In the genomic region with DNA sequence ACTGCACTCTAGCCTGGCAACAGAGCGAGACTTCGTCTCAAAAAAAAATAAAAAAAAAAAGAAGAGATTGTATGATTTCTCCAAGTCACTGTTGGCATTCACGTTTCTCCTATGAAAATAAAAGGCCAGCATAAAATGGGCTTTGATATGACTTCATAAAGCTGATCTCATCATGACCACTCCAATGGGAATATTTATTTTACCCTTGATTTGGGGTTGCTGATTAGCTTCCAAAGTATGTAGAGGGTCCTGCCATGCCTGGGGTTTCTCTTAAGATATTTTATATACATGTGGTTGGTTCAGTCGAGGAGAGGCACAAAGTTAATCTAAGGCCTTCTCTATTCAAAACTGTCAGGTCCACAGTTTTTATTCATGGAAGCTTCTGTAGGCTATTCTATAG, we compare ENCODE assay signal across 22 cellular contexts.
"Had no signal": no experiment of that assay in that cellular context is flagged by ENCODE, and none has a peak within 500 bp of the region (broad histone marks: within the 10 kb centered on the region; RNA-seq: fewer than 3 reads in every experiment).

No MANE protein-coding gene starts in this region.

- H3K27me3 ChIP-seq: SJSA1 had no signal

- DNase-seq: KBM-7, NCI-H1092, NCI-H1105 treated with DMSO at 0.1 percent for 48 hours, NCI-H1417 treated with DMSO at 0.1 percent for 48 hours, NCI-H146, NCI-H1694 treated with DMSO at 0.1 percent for 48 hours, NCI-H1930, NCI-H2081, NCI-H2107, NCI-H2227 treated with DMSO at 0.1 percent for 48 hours, NCI-H446, NCI-H510A, NCI-H524 treated with DMSO at 0.1 percent for 48 hours, NCI-H69, NCI-H774, Right ventricle myocardium superior, RPMI8226, SIG-M5 had no signal

- H3K36me3 ChIP-seq: SJSA1 had no signal

- ATAC-seq: HepG2 had no signal

- H3K4me3 ChIP-seq: SJSA1, SK-N-MC had no signal

- H3K27ac ChIP-seq: SJSA1, SK-N-MC had no signal

- H3K9me3 ChIP-seq: SJSA1 had no signal

- FAIRE-seq: HepG2, RCC 7860 had no signal
